In genomic region chr16:65429504-65430149, GRCh38 we compare ENCODE assay signal across 24 cellular contexts.
"Had no signal": no experiment of that assay in that cellular context is flagged by ENCODE, and none has a peak within 500 bp of the region (broad histone marks: within the 10 kb centered on the region; RNA-seq: fewer than 3 reads in every experiment).

No MANE protein-coding gene starts in this region.

- H3K36me3 ChIP-seq: gastrocnemius medialis, ovary, right lobe of liver had no signal

- H3K4me1 ChIP-seq: gastrocnemius medialis, right lobe of liver, testis had no signal

- ATAC-seq: activated naive CD4-positive, alpha-beta T cell treated with anti-CD3 and anti-CD28 coated beads, Interleukin-2, amount 50 U/mL, for 72 hours; activated T-cell treated with anti-CD3 and anti-CD28 coated beads, Interleukin-2, amount 50 U/mL, for 72 hours; gastrocnemius medialis; left colon; naive thymus-derived CD4-positive, alpha-beta T cell; right lobe of liver; stimulated activated naive CD8-positive, alpha-beta T cell treated with anti-CD3 and anti-CD28 coated beads, Interleukin-15, Interleukin-2, amounts not matched to agents 100 U/mL and 50 U/mL, for 24 hours had no signal

- H3K4me3 ChIP-seq: gastrocnemius medialis, ovary, right lobe of liver, skin epidermis, testis had no signal

- H3K27me3 ChIP-seq: gastrocnemius medialis, ovary, right lobe of liver, testis had no signal

- H3K27ac ChIP-seq: gastrocnemius medialis, ovary, right lobe of liver, skin epidermis, testis had no signal

- DNase-seq: activated CD4-positive, alpha-beta T cell treated with anti-CD3 and anti-CD28 coated beads for 4 hours; activated CD4-positive, alpha-beta T cell treated with anti-CD3 and anti-CD28 coated beads, Interleukin-2, amount 50 U/mL, for 4 hours; activated naive CD4-positive, alpha-beta T cell; activated T-cell treated with anti-CD3 and anti-CD28 coated beads for 4 hours; activated T-cell treated with anti-CD3 and anti-CD28 coated beads, Interleukin-2, amount 50 U/mL, for 72 hours; anterior cingulate cortex; dermis blood vessel endothelial cell; effector CD4-positive, alpha-beta T cell; gastrocnemius medialis; glutamatergic neuron; immature natural killer cell; kidney; left colon; midbrain; naive thymus-derived CD4-positive, alpha-beta T cell; ovary; right lobe of liver; stimulated activated CD4-positive, alpha-beta T cell treated with anti-CD3 and anti-CD28 coated beads, Interleukin-12 subunit alpha, Interleukin-12 subunit beta, amount 100 ng/mL, for 4 hours; stimulated activated CD4-positive, alpha-beta T cell treated with anti-CD3 and anti-CD28 coated beads, Interleukin-4, amount 100 ng/mL, for 1 hour; stimulated activated naive CD8-positive, alpha-beta T cell treated with anti-CD3 and anti-CD28 coated beads, Interleukin-15, Interleukin-2, amounts not matched to agents 100 U/mL and 50 U/mL, for 24 hours; testis; trophoblast cell had no signal

- H3K9me3 ChIP-seq: gastrocnemius medialis, ovary, right lobe of liver, testis had no signal
